ENCODE assay signal across 9 cellular contexts in the genomic region with DNA sequence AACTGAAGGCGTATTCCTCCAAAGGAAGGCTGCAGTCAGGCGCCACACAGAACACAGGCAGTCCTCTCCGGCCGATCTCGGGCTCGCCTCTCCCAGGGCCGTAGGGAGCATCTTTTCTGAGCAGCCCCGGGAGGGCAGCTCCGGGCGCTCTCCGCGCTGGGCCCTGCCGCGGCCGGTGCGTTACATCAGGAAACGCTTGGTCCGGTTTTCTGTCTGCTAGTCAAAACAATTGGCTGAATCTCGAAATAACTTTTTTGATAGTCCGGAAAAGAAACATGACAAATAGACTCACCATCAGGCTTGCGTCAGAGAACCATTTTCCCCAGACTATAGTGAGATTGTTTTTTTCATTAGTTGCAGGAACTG.
A peak's percentile ranks its signal among the peaks of the same experiment; 100 is the strongest.
DNase-seq lines count a peak whose midpoint lies in the region; ATAC-seq and TF ChIP-seq lines count a peak whose summit lies in the region.
"Had no signal": no experiment of that assay in that cellular context is flagged by ENCODE, and none has a peak within 500 bp of the region (broad histone marks: within the 10 kb centered on the region; RNA-seq: fewer than 3 reads in every experiment).

No MANE protein-coding gene starts in this region.

- H3K4me3 Mint-ChIP-seq in activated T-cell treated with anti-CD3 and anti-CD28 coated beads, Interleukin-2, amount 50 U/mL, for 72 hours = peak overlapping the region; percentile 87 to 97
- peak overlapping the region; percentile 79 for H3K4me3 Mint-ChIP-seq in glutamatergic neuron (ENCODE audit: unreplicated experiment)

- no peaks in the 10 kb centered on the region for H3K36me3 ChIP-seq in psoas muscle (ENCODE audit: insufficient read depth in 1 of 2, low read depth in 1 of 2)

- peaks cover 0 to 7% (median 6%) of the 10 kb centered on the region in 3 donors for H3K27me3 ChIP-seq in psoas muscle (ENCODE audit: insufficient read depth in 3 of 3, low read length in 2 of 3)

- H3K4me3 ChIP-seq in HFF-Myc (replicated peaks; ENCODE audit: low read depth, low read length) = peak overlapping the region; percentile 36
- peak overlapping the region; percentile 77 for H3K4me3 ChIP-seq in psoas muscle

- H3K27ac Mint-ChIP-seq in activated T-cell treated with anti-CD3 and anti-CD28 coated beads, Interleukin-2, amount 50 U/mL, for 72 hours = no peak overlapping the region
- H3K27ac Mint-ChIP-seq in glutamatergic neuron (ENCODE audit: unreplicated experiment) = no peak overlapping the region

- no peak for TF ChIP-seq CTCF in HFF-Myc (IDR thresholded peaks at IDR 0.05; ENCODE audit: low read depth, low read length, missing control alignments)
- TF ChIP-seq CTCF in glutamatergic neuron (IDR thresholded peaks at IDR 0.05; ENCODE audit: partially characterized antibody, unreplicated experiment) = no peak
- no peak for TF ChIP-seq CTCF in psoas muscle (IDR thresholded peaks at IDR 0.05)

- 3 to 12% (median 4%) methylated on average over 21 of the region's 21 CpGs for WGBS in psoas muscle, 3 donors

- intact Hi-C loops in psoas muscle (cut with DNase I) = loop anchor here in 1 of 2 donors (5.0 kb wide), 1 partner anchor 247 kb away; no protein-coding TSS in a partner anchor

- no peaks in the 10 kb centered on the region for H3K9me3 Mint-ChIP-seq in activated T-cell treated with anti-CD3 and anti-CD28 coated beads, Interleukin-2, amount 50 U/mL, for 72 hours
- H3K9me3 Mint-ChIP-seq in glutamatergic neuron (ENCODE audit: unreplicated experiment) = peaks cover 10% of the 10 kb centered on the region

- H3K36me3 Mint-ChIP-seq in activated T-cell treated with anti-CD3 and anti-CD28 coated beads, Interleukin-2, amount 50 U/mL, for 72 hours (ENCODE audit: insufficient read depth in 2 of 2) = peaks cover 0 to 4% of the 10 kb centered on the region in 2 donors
- H3K36me3 Mint-ChIP-seq in glutamatergic neuron (ENCODE audit: unreplicated experiment) = no peaks in the 10 kb centered on the region

- peak; percentile 25 to 27 for ATAC-seq in activated T-cell treated with anti-CD3 and anti-CD28 coated beads, Interleukin-2, amount 50 U/mL, for 72 hours (replicated peaks in 1 of 2)
- ATAC-seq in psoas muscle (peak; percentile 27 to 54 (median 37)), GM21360 (IDR thresholded peaks at IDR 0.05; ENCODE audit: unreplicated experiment) (no peak)
- ATAC-seq: left colon had no signal

- H3K27ac ChIP-seq in psoas muscle = peak overlapping the region; percentile 71

- peaks cover 67% of the 10 kb centered on the region for H3K4me1 Mint-ChIP-seq in activated T-cell treated with anti-CD3 and anti-CD28 coated beads, Interleukin-2, amount 50 U/mL, for 72 hours (ENCODE audit: low read depth)
- H3K4me1 Mint-ChIP-seq in glutamatergic neuron (ENCODE audit: low read depth, unreplicated experiment) = peaks cover 36% of the 10 kb centered on the region

- peaks cover 56% of the 10 kb centered on the region for H3K27me3 Mint-ChIP-seq in activated T-cell treated with anti-CD3 and anti-CD28 coated beads, Interleukin-2, amount 50 U/mL, for 72 hours (ENCODE audit: low read depth)
- H3K27me3 Mint-ChIP-seq in glutamatergic neuron (ENCODE audit: unreplicated experiment) = peaks cover 35% of the 10 kb centered on the region

- no peaks in the 10 kb centered on the region for H3K9me3 ChIP-seq in psoas muscle

- DNase-seq in CD1c-positive myeloid dendritic cell (ENCODE audit: extremely low spot score) (peak; percentile 53), HFF-Myc (ENCODE audit: extremely low read depth, low read depth) (no peak), glutamatergic neuron (peak; percentile 45), psoas muscle (peak in 1 of 2 donors; percentile 67), NCI-H345 (lab: John Stamatoyannopoulos, UW) (no peak), NCI-H1092 (lab: John Stamatoyannopoulos, UW) (no peak)
- DNase-seq in activated T-cell treated with anti-CD3 and anti-CD28 coated beads, Interleukin-2, amount 50 U/mL, for 72 hours = peak in 1 of 2 donors; percentile 18

- H3K4me1 ChIP-seq in psoas muscle = peaks cover 14% of the 10 kb centered on the region

Comparison
In these comparisons a context has a peak if more than half of its experiments do, and no peak if none do; other contexts are left out.
1. DNase-seq: peak in CD1c-positive myeloid dendritic cell (single experiment) and glutamatergic neuron (single experiment); none in HFF-Myc (single experiment), NCI-H345 (single experiment) and NCI-H1092 (single experiment).